8 cellular contexts compared by ENCODE assay signal in genomic region chr22:20206709-20207215, GRCh38. TPM values are rescaled to one million over a fixed set of nuclear protein-coding genes. Genes with fewer than 3 reads are reported as not detected.
A peak's percentile ranks its signal among the peaks of the same experiment; 100 is the strongest.
DNase-seq lines count a peak whose midpoint lies in the region; ATAC-seq and TF ChIP-seq lines count a peak whose summit lies in the region.

No MANE protein-coding gene starts in this region.

- POLR2A ChIA-PET in activated CD4-positive, alpha-beta T cell treated with anti-CD3 and anti-CD28 coated beads for 36 hours (lab: Charles Lee) = no interaction called here

- H3K9me3 Mint-ChIP-seq in activated CD4-positive, alpha-beta T cell treated with anti-CD3 and anti-CD28 coated beads for 36 hours (ENCODE audit: low read depth) = no peaks in the 10 kb centered on the region

- H3K4me1 Mint-ChIP-seq in activated CD4-positive, alpha-beta T cell treated with anti-CD3 and anti-CD28 coated beads for 36 hours = peaks cover 26% of the 10 kb centered on the region

- H3K27me3 ChIP-seq in effector memory CD4-positive, alpha-beta T cell (replicated peaks; ENCODE audit: control insufficient read depth, insufficient read depth, low read length, poor library complexity, severe bottlenecking) = no peaks in the 10 kb centered on the region
- no peaks in the 10 kb centered on the region for H3K27me3 ChIP-seq in neutrophil

- H3K27ac Mint-ChIP-seq in activated CD4-positive, alpha-beta T cell treated with anti-CD3 and anti-CD28 coated beads for 36 hours = peak overlapping the region; percentile 89

- DNase-seq in activated CD4-positive, alpha-beta T cell treated with anti-CD3 and anti-CD28 coated beads for 36 hours = peak; percentile 47
- DNase-seq in activated CD4-positive, alpha-beta T cell treated with anti-CD3 and anti-CD28 coated beads for 1 hour = no peak
- peak; percentile 59 for DNase-seq in OCI-M1 (lab: John Stamatoyannopoulos, UW)
- no peak for DNase-seq in effector memory CD4-positive, alpha-beta T cell
- DNase-seq in NOMO-1 treated with dmso at 0.1 percent for 144 hours (lab: John Stamatoyannopoulos, UW; ENCODE audit: unreplicated experiment) = no peak
- DNase-seq in epidermal melanocyte (ENCODE audit: insufficient read length, low spot score) = no peak
- no peak for DNase-seq in NCI-H187 (lab: John Stamatoyannopoulos, UW)

- H3K9me3 ChIP-seq in effector memory CD4-positive, alpha-beta T cell (ENCODE audit: control insufficient read depth, low read length) = no peaks in the 10 kb centered on the region
- no peaks in the 10 kb centered on the region for H3K9me3 ChIP-seq in neutrophil

- CTCF ChIA-PET in activated CD4-positive, alpha-beta T cell treated with anti-CD3 and anti-CD28 coated beads for 36 hours (lab: Charles Lee) = interaction anchor here (0.6 kb wide), 1 partner anchor 233 kb away, joined by 3 read pairs; no protein-coding TSS in a partner anchor

- peak overlapping the region; percentile 82 for H3K4me3 Mint-ChIP-seq in activated CD4-positive, alpha-beta T cell treated with anti-CD3 and anti-CD28 coated beads for 36 hours

- peak; percentile 52 for ATAC-seq in activated CD4-positive, alpha-beta T cell treated with anti-CD3 and anti-CD28 coated beads for 36 hours

- peak overlapping the region; percentile 82 for H3K4me3 ChIP-seq in effector memory CD4-positive, alpha-beta T cell (ENCODE audit: insufficient read depth, low read depth, low read length, poor library complexity, severe bottlenecking)
- peak overlapping the region; percentile 43 to 45 for H3K4me3 ChIP-seq in neutrophil (ENCODE audit: low read depth in 1 of 2, low read length in 1 of 2)

- intact Hi-C loops in activated CD4-positive, alpha-beta T cell treated with anti-CD3 and anti-CD28 coated beads for 36 hours (cut with DNase I, micrococcal nuclease) = loop anchor here in 1 of 2 experiments (1.0 to 2.0 kb wide), 4 partner anchors 36 to 93 kb away; partner anchors contain the start of genes RTN4R and ZDHHC8

- H3K36me3 ChIP-seq in effector memory CD4-positive, alpha-beta T cell (ENCODE audit: control insufficient read depth, insufficient read depth, low read length) = no peaks in the 10 kb centered on the region
- no peaks in the 10 kb centered on the region for H3K36me3 ChIP-seq in neutrophil

- peaks cover 17% of the 10 kb centered on the region for H3K4me1 ChIP-seq in effector memory CD4-positive, alpha-beta T cell (ENCODE audit: control insufficient read depth, insufficient read depth, low read length, poor library complexity, severe bottlenecking)
- peaks cover 13 to 17% of the 10 kb centered on the region in 2 experiments for H3K4me1 ChIP-seq in neutrophil (ENCODE audit: control insufficient read depth in 1 of 2, insufficient read depth in 1 of 2, low read depth in 1 of 2, low read length in 1 of 2)

- no peak for TF ChIP-seq CTCF in neutrophil (IDR thresholded peaks at IDR 0.05)

- no peaks in the 10 kb centered on the region for H3K36me3 Mint-ChIP-seq in activated CD4-positive, alpha-beta T cell treated with anti-CD3 and anti-CD28 coated beads for 36 hours (ENCODE audit: low read depth)

- H3K27me3 Mint-ChIP-seq in activated CD4-positive, alpha-beta T cell treated with anti-CD3 and anti-CD28 coated beads for 36 hours = no peaks in the 10 kb centered on the region

- H3K27ac ChIP-seq in effector memory CD4-positive, alpha-beta T cell (ENCODE audit: insufficient read depth, low read length, poor library complexity, severe bottlenecking) = peak overlapping the region; percentile 59
- H3K27ac ChIP-seq in neutrophil = peak overlapping the region; percentile 13

RNA-seq across cellular contexts. Expression of gene CCDC188, which starts 55.9 kb away (rescaled TPM):
- not detected for total RNA-seq in activated CD4-positive, alpha-beta T cell treated with anti-CD3 and anti-CD28 coated beads for 36 hours

Comparison
In these comparisons a context has a peak if more than half of its experiments do, and no peak if none do; other contexts are left out.
1. DNase-seq: peak in activated CD4-positive, alpha-beta T cell treated with anti-CD3 and anti-CD28 coated beads for 36 hours (single experiment) and OCI-M1 (single experiment); none in activated CD4-positive, alpha-beta T cell treated with anti-CD3 and anti-CD28 coated beads for 1 hour (single experiment), effector memory CD4-positive, alpha-beta T cell (0 of 3), NOMO-1 treated with dmso at 0.1 percent for 144 hours (single experiment), epidermal melanocyte (single experiment) and NCI-H187 (0 of 2).